6 cellular contexts compared by ENCODE assay signal in the genomic region with DNA sequence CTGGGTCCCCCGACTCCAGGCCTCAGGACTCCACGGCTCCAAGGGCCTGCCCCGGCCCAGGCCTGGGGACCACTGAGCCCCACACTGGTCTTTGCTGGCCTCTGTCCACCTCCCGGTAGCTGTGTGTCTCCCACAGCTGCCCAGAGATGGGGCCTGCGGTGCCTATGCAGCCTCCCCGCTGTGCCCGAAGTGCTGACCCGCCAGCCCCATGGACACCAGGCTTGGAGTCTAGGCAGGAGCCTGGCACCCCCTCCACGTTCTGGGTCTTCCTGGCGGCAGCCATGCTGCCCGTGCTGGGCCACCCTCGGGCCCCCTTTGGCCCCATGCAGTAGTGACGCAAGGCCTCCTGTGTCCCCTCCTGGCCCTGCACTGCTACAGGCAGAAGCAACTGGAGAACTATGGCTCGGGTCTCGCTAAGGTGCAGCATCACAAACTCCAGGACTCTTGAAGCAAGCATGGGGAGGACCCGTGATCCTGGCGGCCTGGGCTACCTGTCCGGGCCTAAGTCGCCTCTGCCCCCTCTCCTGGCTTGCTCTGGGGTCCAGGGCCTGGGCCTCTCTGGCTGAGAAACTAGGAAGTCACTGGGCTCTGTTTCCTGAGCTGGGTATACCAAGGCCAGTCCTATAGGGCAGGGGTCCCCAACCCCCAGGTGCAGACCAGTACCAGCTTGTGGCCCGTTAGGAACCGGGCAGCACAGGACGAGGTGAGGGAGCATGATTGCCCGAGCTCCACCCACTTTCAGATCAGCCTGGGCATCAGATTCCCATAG.
DNase-seq lines count a peak whose midpoint lies in the region; ATAC-seq and TF ChIP-seq lines count a peak whose summit lies in the region.

No MANE protein-coding gene starts in this region.

- no peaks in the 10 kb centered on the region for H4K20me1 ChIP-seq in SU-DHL-6 (ENCODE audit: low read depth, low read length)

- H3K36me3 ChIP-seq in SU-DHL-6 (ENCODE audit: low read length) = no peaks in the 10 kb centered on the region
- H3K36me3 ChIP-seq in iPS-15b (ENCODE audit: control insufficient read depth, insufficient read depth, low read length) = peaks cover 26% of the 10 kb centered on the region

- H3K27ac ChIP-seq in SU-DHL-6 (ENCODE audit: low read depth, low read length) = peak overlapping the region; percentile 98

- peak overlapping the region; percentile 69 for H3K4me2 ChIP-seq in SU-DHL-6 (ENCODE audit: low read depth, low read length, poor library complexity, severe bottlenecking)

- H3K4me1 ChIP-seq in iPS-15b (ENCODE audit: control insufficient read depth, insufficient read depth, low read length) = peaks cover 4% of the 10 kb centered on the region

- H3K4me3 ChIP-seq in SU-DHL-6 (ENCODE audit: insufficient read depth, low read length, poor library complexity, severe bottlenecking) (peak overlapping the region; percentile 68), iPS-15b (ENCODE audit: low read depth, low read length) (peak overlapping the region; percentile 85)

- H2AFZ ChIP-seq in SU-DHL-6 (ENCODE audit: low read depth, low read length, severe bottlenecking) = no peak overlapping the region

- ATAC-seq in GM21717 (IDR thresholded peaks at IDR 0.05; ENCODE audit: unreplicated experiment) = peak; percentile 12
- no peak for ATAC-seq in GM18868 (IDR thresholded peaks at IDR 0.05; ENCODE audit: unreplicated experiment)
- no peak for ATAC-seq in GM19324 (IDR thresholded peaks at IDR 0.05; ENCODE audit: low FRiP score, unreplicated experiment)

- H3K79me2 ChIP-seq in SU-DHL-6 (ENCODE audit: insufficient read depth, low read length) = peaks cover 14% of the 10 kb centered on the region

- H3K9me3 ChIP-seq in SU-DHL-6 (ENCODE audit: insufficient read depth, low read length) (no peaks in the 10 kb centered on the region), iPS-15b (ENCODE audit: control insufficient read depth, insufficient read depth, low read length) (no peaks in the 10 kb centered on the region)

- H3K27me3 ChIP-seq in SU-DHL-6 (ENCODE audit: low read length) = no peaks in the 10 kb centered on the region
- H3K27me3 ChIP-seq in iPS-15b (ENCODE audit: control insufficient read depth, insufficient read depth, low read length) = no peaks in the 10 kb centered on the region

- no peaks in the 10 kb centered on the region for H3K9me2 ChIP-seq in SU-DHL-6 (replicated peaks; ENCODE audit: insufficient read depth, low read length)

- H3F3A ChIP-seq in SU-DHL-6 (ENCODE audit: insufficient read depth) = peaks cover 43% of the 10 kb centered on the region

- no peak for DNase-seq in activated gamma-delta T cell treated with Interleukin-2 at 50 U/mL for 16 hours

- TF ChIP-seq CTCF in SU-DHL-6 (IDR thresholded peaks at IDR 0.05; ENCODE audit: insufficient read depth, low read length, poor library complexity, severe bottlenecking) = no peak

- H3K9ac ChIP-seq in SU-DHL-6 (ENCODE audit: low read length) = peak overlapping the region; percentile 89
- H3K9ac ChIP-seq in iPS-15b (ENCODE audit: low read depth, low read length) = peak overlapping the region; percentile 88
